Comparison of ENCODE assay signal across 1 cellular context in the genomic region with DNA sequence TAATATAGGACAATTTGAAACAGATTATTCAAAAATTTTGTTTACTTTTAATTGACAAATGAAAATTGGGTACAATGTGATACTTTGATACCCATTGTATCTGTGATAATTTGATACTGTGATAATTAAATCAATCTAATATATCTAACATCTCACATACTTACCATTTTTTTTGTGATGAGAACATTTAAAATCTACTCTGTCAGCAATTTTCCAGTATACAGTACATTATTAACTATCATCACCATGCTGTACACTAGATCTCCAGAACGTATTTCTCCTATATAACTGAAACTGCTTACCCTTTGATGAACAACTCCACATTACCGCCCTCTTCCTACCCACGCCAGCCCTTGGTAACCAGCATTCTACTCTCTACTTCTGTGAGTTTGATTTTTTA.
TF ChIP-seq lines count a peak whose summit lies in the region.

No MANE protein-coding gene starts in this region.

TF ChIP-seq in K562, 482 proteins besides CTCF, POLR2A, EP300 and RAD21 (continued from another document):
- TF ChIP-seq, protein P1, sequence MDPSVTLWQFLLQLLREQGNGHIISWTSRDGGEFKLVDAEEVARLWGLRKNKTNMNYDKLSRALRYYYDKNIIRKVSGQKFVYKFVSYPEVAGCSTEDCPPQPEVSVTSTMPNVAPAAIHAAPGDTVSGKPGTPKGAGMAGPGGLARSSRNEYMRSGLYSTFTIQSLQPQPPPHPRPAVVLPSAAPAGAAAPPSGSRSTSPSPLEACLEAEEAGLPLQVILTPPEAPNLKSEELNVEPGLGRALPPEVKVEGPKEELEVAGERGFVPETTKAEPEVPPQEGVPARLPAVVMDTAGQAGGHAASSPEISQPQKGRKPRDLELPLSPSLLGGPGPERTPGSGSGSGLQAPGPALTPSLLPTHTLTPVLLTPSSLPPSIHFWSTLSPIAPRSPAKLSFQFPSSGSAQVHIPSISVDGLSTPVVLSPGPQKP (CRISPR knock-in tag; IDR thresholded peaks at IDR 0.05) = no peak
- TF ChIP-seq, protein P2, sequence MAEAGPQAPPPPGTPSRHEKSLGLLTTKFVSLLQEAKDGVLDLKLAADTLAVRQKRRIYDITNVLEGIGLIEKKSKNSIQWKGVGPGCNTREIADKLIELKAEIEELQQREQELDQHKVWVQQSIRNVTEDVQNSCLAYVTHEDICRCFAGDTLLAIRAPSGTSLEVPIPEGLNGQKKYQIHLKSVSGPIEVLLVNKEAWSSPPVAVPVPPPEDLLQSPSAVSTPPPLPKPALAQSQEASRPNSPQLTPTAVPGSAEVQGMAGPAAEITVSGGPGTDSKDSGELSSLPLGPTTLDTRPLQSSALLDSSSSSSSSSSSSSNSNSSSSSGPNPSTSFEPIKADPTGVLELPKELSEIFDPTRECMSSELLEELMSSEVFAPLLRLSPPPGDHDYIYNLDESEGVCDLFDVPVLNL (CRISPR knock-in tag; IDR thresholded peaks at IDR 0.05; ENCODE audit: low read depth) = no peak
- no peak for TF ChIP-seq CHD2 (IDR thresholded peaks at IDR 0.05; ENCODE audit: low read depth, low read length)
- no peak for TF ChIP-seq MEF2D (tag; conservative IDR thresholded peaks at IDR 0.05; ENCODE audit: low read depth)
- TF ChIP-seq, protein P3, sequence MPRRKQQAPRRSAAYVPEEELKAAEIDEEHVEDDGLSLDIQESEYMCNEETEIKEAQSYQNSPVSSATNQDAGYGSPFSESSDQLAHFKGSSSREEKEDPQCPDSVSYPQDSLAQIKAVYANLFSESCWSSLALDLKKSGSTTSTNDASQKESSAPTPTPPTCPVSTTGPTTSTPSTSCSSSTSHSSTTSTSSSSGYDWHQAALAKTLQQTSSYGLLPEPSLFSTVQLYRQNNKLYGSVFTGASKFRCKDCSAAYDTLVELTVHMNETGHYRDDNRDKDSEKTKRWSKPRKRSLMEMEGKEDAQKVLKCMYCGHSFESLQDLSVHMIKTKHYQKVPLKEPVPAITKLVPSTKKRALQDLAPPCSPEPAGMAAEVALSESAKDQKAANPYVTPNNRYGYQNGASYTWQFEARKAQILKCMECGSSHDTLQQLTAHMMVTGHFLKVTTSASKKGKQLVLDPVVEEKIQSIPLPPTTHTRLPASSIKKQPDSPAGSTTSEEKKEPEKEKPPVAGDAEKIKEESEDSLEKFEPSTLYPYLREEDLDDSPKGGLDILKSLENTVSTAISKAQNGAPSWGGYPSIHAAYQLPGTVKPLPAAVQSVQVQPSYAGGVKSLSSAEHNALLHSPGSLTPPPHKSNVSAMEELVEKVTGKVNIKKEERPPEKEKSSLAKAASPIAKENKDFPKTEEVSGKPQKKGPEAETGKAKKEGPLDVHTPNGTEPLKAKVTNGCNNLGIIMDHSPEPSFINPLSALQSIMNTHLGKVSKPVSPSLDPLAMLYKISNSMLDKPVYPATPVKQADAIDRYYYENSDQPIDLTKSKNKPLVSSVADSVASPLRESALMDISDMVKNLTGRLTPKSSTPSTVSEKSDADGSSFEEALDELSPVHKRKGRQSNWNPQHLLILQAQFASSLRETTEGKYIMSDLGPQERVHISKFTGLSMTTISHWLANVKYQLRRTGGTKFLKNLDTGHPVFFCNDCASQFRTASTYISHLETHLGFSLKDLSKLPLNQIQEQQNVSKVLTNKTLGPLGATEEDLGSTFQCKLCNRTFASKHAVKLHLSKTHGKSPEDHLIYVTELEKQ (CRISPR knock-in tag; IDR thresholded peaks at IDR 0.05) = no peak
